Comparison of ENCODE assay signal across 1 cellular context in the genomic region with DNA sequence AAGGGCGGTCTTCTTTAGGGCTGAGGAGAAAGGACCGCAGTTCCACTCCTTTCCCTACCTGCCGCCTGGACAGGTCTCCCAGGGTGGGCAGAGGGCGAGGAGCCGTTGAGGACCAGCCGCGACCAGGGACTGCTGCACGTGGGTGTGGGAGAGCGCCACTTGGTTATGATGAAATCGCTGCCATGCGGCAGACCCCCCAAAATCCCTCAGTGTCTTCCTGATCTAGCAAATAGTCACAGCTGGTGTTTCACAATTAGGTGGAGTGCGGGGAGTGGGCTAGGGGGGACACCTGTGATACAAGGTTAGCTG.
TF ChIP-seq lines count a peak whose summit lies in the region.

No MANE protein-coding gene starts in this region.

TF ChIP-seq in GM12878, 131 proteins besides CTCF, POLR2A, EP300 and RAD21:
- TF ChIP-seq, protein P1, sequence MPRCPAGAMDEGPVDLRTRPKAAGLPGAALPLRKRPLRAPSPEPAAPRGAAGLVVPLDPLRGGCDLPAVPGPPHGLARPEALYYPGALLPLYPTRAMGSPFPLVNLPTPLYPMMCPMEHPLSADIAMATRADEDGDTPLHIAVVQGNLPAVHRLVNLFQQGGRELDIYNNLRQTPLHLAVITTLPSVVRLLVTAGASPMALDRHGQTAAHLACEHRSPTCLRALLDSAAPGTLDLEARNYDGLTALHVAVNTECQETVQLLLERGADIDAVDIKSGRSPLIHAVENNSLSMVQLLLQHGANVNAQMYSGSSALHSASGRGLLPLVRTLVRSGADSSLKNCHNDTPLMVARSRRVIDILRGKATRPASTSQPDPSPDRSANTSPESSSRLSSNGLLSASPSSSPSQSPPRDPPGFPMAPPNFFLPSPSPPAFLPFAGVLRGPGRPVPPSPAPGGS (IDR thresholded peaks at IDR 0.05; ENCODE audit: borderline replicate concordance, insufficient read depth, low read depth, low read length, poor library complexity, severe bottlenecking) = no peak
- TF ChIP-seq NFXL1 (IDR thresholded peaks at IDR 0.05; ENCODE audit: borderline replicate concordance) (no peak), MYB (IDR thresholded peaks at IDR 0.05; ENCODE audit: borderline replicate concordance, low read depth, low read length) (no peak), LARP7 (IDR thresholded peaks at IDR 0.05) (no peak), TCF7 (IDR thresholded peaks at IDR 0.05; ENCODE audit: borderline replicate concordance) (no peak), PML (IDR thresholded peaks at IDR 0.05; ENCODE audit: low read length) (no peak)
- TF ChIP-seq, protein P2, sequence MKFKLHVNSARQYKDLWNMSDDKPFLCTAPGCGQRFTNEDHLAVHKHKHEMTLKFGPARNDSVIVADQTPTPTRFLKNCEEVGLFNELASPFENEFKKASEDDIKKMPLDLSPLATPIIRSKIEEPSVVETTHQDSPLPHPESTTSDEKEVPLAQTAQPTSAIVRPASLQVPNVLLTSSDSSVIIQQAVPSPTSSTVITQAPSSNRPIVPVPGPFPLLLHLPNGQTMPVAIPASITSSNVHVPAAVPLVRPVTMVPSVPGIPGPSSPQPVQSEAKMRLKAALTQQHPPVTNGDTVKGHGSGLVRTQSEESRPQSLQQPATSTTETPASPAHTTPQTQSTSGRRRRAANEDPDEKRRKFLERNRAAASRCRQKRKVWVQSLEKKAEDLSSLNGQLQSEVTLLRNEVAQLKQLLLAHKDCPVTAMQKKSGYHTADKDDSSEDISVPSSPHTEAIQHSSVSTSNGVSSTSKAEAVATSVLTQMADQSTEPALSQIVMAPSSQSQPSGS (IDR thresholded peaks at IDR 0.05; ENCODE audit: low read length) = no peak
TF ChIP-seq in GM12878: peak in this region for 0.
